In the genomic region with DNA sequence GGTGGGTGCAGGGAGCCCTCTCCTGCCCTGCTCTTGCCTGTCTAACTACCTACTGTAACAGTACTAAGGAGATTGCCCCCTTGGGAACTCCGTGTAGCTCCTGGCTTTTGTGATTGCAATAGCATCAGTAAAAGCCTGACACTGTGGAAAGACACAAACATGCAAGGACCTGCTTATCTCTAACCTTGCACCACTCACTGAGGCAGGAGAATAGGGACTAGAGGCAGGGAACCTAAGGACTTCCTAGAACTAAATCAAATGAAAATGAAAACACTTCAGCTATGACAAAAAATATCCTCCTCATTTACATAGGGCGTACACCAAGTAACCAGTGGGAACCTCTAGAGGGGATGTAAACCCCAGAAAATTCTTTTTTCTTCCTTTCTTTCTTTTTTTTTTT, we compare ENCODE assay signal across 19 cellular contexts. TPM values are rescaled to one million over a fixed set of nuclear protein-coding genes. Genes with fewer than 3 reads are reported as not detected.
A peak's percentile ranks its signal among the peaks of the same experiment; 100 is the strongest.
DNase-seq lines count a peak whose midpoint lies in the region; ATAC-seq and TF ChIP-seq lines count a peak whose summit lies in the region.
"Had no signal": no experiment of that assay in that cellular context is flagged by ENCODE, and none has a peak within 500 bp of the region (broad histone marks: within the 10 kb centered on the region; RNA-seq: fewer than 3 reads in every experiment).

No MANE protein-coding gene starts in this region.

- no peaks in the 10 kb centered on the region for H3K36me3 Mint-ChIP-seq in naive B cell
- H3K36me3 Mint-ChIP-seq: naive thymus-derived CD4-positive, alpha-beta T cell had no signal

- peak overlapping the region; percentile 60 to 91 (median 81) for H3K4me3 Mint-ChIP-seq in naive B cell
- H3K4me3 Mint-ChIP-seq: naive thymus-derived CD4-positive, alpha-beta T cell; stimulated activated naive CD8-positive, alpha-beta T cell treated with anti-CD3 and anti-CD28 coated beads, Interleukin-15, Interleukin-2, amounts not matched to agents 100 ng/mL and 50 ng/mL, for 24 hours had no signal

- H3K4me3 ChIP-seq in GM12865 (ENCODE audit: low read depth, low read length) (peak overlapping the region; percentile 30), H7 (ENCODE audit: insufficient read depth, low read depth, low read length) (no peak overlapping the region)
- H3K4me3 ChIP-seq: GM23248, transverse colon had no signal

- H3K27me3 Mint-ChIP-seq in naive B cell, result no peaks in the 10 kb centered on the region
- H3K27me3 Mint-ChIP-seq: stimulated activated naive CD8-positive, alpha-beta T cell treated with anti-CD3 and anti-CD28 coated beads, Interleukin-15, Interleukin-2, amounts not matched to agents 100 ng/mL and 50 ng/mL, for 24 hours had no signal

- peak; percentile 44 for DNase-seq in GM12865 (ENCODE audit: low read depth)
- peak; percentile 22 for DNase-seq in NCI-H69 (lab: John Stamatoyannopoulos, UW)
- DNase-seq in naive B cell, result peak; percentile 34
- DNase-seq in H7, result no peak
- DNase-seq: amniotic stem cell; COR-L47; dermis blood vessel endothelial cell; foreskin keratinocyte; GM23248; kidney; mammary epithelial cell; naive thymus-derived CD4-positive, alpha-beta T cell; NK-92 treated with Interleukin-12 subunit alpha and Interleukin-12 subunit beta, amount 100 ng/mL, for 24 hours; transverse colon had no signal

- H3K4me1 Mint-ChIP-seq in naive B cell, result peaks cover 24 to 48% (median 38%) of the 10 kb centered on the region in 3 donors
- H3K4me1 Mint-ChIP-seq: naive thymus-derived CD4-positive, alpha-beta T cell had no signal

- H3K27ac Mint-ChIP-seq in naive B cell, result peak overlapping the region; percentile 88 to 93 (median 90)
- H3K27ac Mint-ChIP-seq: naive thymus-derived CD4-positive, alpha-beta T cell; stimulated activated naive CD8-positive, alpha-beta T cell treated with anti-CD3 and anti-CD28 coated beads, Interleukin-15, Interleukin-2, amounts not matched to agents 100 ng/mL and 50 ng/mL, for 24 hours had no signal

- H3K36me3 ChIP-seq in H7 (replicated peaks; ENCODE audit: control insufficient read depth, insufficient read depth, low read length), result no peaks in the 10 kb centered on the region
- H3K36me3 ChIP-seq: transverse colon had no signal

- ATAC-seq in GM21390 (IDR thresholded peaks at IDR 0.05; ENCODE audit: unreplicated experiment) (peak; percentile 78), naive B cell (ENCODE audit: low read depth in 2 of 2) (peak; percentile 65 to 73), GM19452 (IDR thresholded peaks at IDR 0.05; ENCODE audit: unreplicated experiment) (no peak), GM21528 (IDR thresholded peaks at IDR 0.05; ENCODE audit: low FRiP score, unreplicated experiment) (no peak)
- ATAC-seq: foreskin keratinocyte; naive thymus-derived CD4-positive, alpha-beta T cell; sciatic nerve had no signal

- no peaks in the 10 kb centered on the region for H3K9me3 Mint-ChIP-seq in naive B cell
- H3K9me3 Mint-ChIP-seq: naive thymus-derived CD4-positive, alpha-beta T cell; stimulated activated naive CD8-positive, alpha-beta T cell treated with anti-CD3 and anti-CD28 coated beads, Interleukin-15, Interleukin-2, amounts not matched to agents 100 ng/mL and 50 ng/mL, for 24 hours had no signal

- H3K27me3 ChIP-seq in H7 (ENCODE audit: control insufficient read depth, insufficient read depth, low read length), result no peaks in the 10 kb centered on the region
- H3K27me3 ChIP-seq: transverse colon had no signal

- no peak for TF ChIP-seq CTCF in GM12865 (IDR thresholded peaks at IDR 0.05; ENCODE audit: insufficient read depth, low read depth, low read length, missing control alignments)

RNA-seq across cellular contexts. Expression of a gene that starts 28.5 kb away (rescaled TPM):
- polyA plus RNA-seq in naive B cell (ENCODE audit: low read depth in 6 of 6), result 100 to 1,000 TPM; 272 to 383 (median 304) TPM
- 268 and 321 TPM in 2 replicates for total RNA-seq in H7 (2014; rRNA removed; shearing (Covaris generic))

RNA-seq across cellular contexts. Expression of a gene that starts 29.2 kb away (rescaled TPM):
- polyA plus RNA-seq in naive B cell (ENCODE audit: low read depth in 6 of 6), result 100 to 1,000 TPM; 355 to 614 (median 402) TPM
- 3,556 and 4,028 TPM in 2 replicates for total RNA-seq in H7 (2014; rRNA removed; shearing (Covaris generic))

RNA-seq across cellular contexts. Expression of a gene that starts 49.8 kb away (rescaled TPM):
- 10 to 100 TPM; 42.4 to 93.6 (median 59.1) TPM for polyA plus RNA-seq in naive B cell (ENCODE audit: low read depth in 6 of 6)
- 63.0 and 75.6 TPM in 2 replicates for total RNA-seq in H7 (2014; rRNA removed; shearing (Covaris generic))

Comparison
In these comparisons a context has a peak if more than half of its experiments do, and no peak if none do; other contexts are left out.
1. ATAC-seq: peak in GM21390 (single experiment) and naive B cell (2 of 2); none in GM19452 (single experiment) and GM21528 (single experiment).